13 cellular contexts compared by ENCODE assay signal in the genomic region with DNA sequence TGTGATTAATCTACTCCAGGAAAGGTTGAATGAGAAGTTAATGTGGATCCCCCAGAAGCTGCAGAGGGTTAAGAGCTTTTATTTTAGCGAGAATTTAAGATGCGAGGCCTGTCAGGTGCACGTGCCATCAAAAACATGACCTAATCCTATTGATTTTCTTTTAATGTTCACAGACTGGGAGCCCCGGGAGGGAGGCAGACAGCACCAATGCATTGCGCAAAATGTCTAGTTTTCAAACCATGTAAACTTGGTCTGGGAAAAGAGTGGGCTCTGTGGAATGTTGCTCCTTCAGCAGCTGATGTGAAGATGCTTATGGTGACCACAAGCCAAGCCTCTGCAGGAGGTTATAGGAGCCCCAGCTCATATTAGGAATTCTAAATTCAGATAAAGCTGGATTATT.
DNase-seq lines count a peak whose midpoint lies in the region; ATAC-seq, FAIRE-seq and TF ChIP-seq lines count a peak whose summit lies in the region.
"Had no signal": no experiment of that assay in that cellular context is flagged by ENCODE, and none has a peak within 500 bp of the region (broad histone marks: within the 10 kb centered on the region; RNA-seq: fewer than 3 reads in every experiment).

No MANE protein-coding gene starts in this region.

- no peak for TF ChIP-seq POLR2A in HepG2 (IDR thresholded peaks at IDR 0.05; ENCODE audit: insufficient read depth in 1 of 2, low read depth in 2 of 2, low read length in 2 of 2)
- TF ChIP-seq POLR2A in testis (IDR thresholded peaks at IDR 0.05): no peak

- POLR2A ChIA-PET in AG04450 (lab: Yijun Ruan, JAX) (interaction anchor here (0.7 to 2.5 kb wide), 5 partner anchors 15 to 149 kb away, joined by 3 to 19 read pairs (median 3); no protein-coding TSS in a partner anchor), HepG2 (lab: Yijun Ruan, JAX) (no interaction called here)

- no peaks in the 10 kb centered on the region; the same call in 1 of the 2 replicates for H3K9me3 ChIP-seq in AG04450 (ENCODE audit: control insufficient read depth, insufficient read depth, low read length)
- no peaks in the 10 kb centered on the region for H3K9me3 ChIP-seq in HepG2 (ENCODE audit: low read length)
- no peaks in the 10 kb centered on the region for H3K9me3 ChIP-seq in testis
- no peaks in the 10 kb centered on the region for H3K9me3 ChIP-seq in SJCRH30 (replicated peaks)
- no peaks in the 10 kb centered on the region for H3K9me3 ChIP-seq in left lung
- H3K9me3 ChIP-seq: spleen had no signal

- no peak overlapping the region for H3K4me3 ChIP-seq in AG04450 (ENCODE audit: low read depth, low read length)
- no peak overlapping the region for H3K4me3 ChIP-seq in astrocyte of the cerebellum (ENCODE audit: low read depth, low read length)
- no peak overlapping the region for H3K4me3 ChIP-seq in HepG2 (replicated peaks in 1 of 3; ENCODE audit: insufficient read depth in 1 of 3, low read depth in 2 of 3, low read length in 3 of 3)
- H3K4me3 ChIP-seq in testis: no peak overlapping the region
- no peak overlapping the region for H3K4me3 ChIP-seq in SJCRH30
- H3K4me3 ChIP-seq in left lung: no peak overlapping the region
- H3K4me3 ChIP-seq: spleen had no signal

- no peak overlapping the region for H3K4me2 ChIP-seq in HepG2 (ENCODE audit: low read depth, low read length)

- H3K36me3 ChIP-seq in HepG2 (replicated peaks in 1 of 2; ENCODE audit: control insufficient read depth in 1 of 2, insufficient read depth in 2 of 2, low read length in 2 of 2) (no peaks in the 10 kb centered on the region), testis (ENCODE audit: low read depth, missing control alignments) (no peaks in the 10 kb centered on the region), SJCRH30 (no peaks in the 10 kb centered on the region), left lung (no peaks in the 10 kb centered on the region)
- H3K36me3 ChIP-seq: spleen had no signal

- TF ChIP-seq RAD21 in HepG2 (CRISPR knock-in tag; IDR thresholded peaks at IDR 0.05): no peak

- TF ChIP-seq CTCF in AG04450 (IDR thresholded peaks at IDR 0.05; ENCODE audit: low read depth, low read length) (no peak), astrocyte of the cerebellum (IDR thresholded peaks at IDR 0.05; ENCODE audit: low read depth, low read length, missing control alignments) (no peak), HepG2 (CRISPR knock-in tag; IDR thresholded peaks at IDR 0.05) (no peak), testis (IDR thresholded peaks at IDR 0.05) (no peak), left lung (IDR thresholded peaks at IDR 0.05) (no peak)

- DNase-seq in AG04450 (ENCODE audit: low read depth, low spot score): peak; percentile 83
- DNase-seq in H4 (ENCODE audit: low spot score): peak; percentile 26
- DNase-seq in astrocyte of the cerebellum (ENCODE audit: low read depth): peak; percentile 82
- no peak for DNase-seq in HepG2 (ENCODE audit: low spot score)
- no peak for DNase-seq in testis
- DNase-seq in SJCRH30: no peak
- DNase-seq in amygdala (lab: John Stamatoyannopoulos, UW): no peak
- no peak for DNase-seq in left lung
- DNase-seq: effector memory CD8-positive, alpha-beta T cell; H7; NCI-H187; NK-92 treated with Interleukin-12 subunit alpha and Interleukin-12 subunit beta, amount 100 ng/mL, for 24 hours; spleen had no signal

- no peak overlapping the region for H2AFZ ChIP-seq in HepG2 (ENCODE audit: low read length)

- no peaks in the 10 kb centered on the region for H4K20me1 ChIP-seq in HepG2 (ENCODE audit: insufficient read depth, low read length)

- 0% methylated on average over 5 of the region's 5 CpGs for WGBS in HepG2 (ENCODE audit: low lambda C conversion rate)
- WGBS in testis, 2 donors: 89 to 93% methylated on average over 5 of the region's 5 CpGs

- in situ Hi-C loops in astrocyte of the cerebellum (cut with HindIII; ENCODE audit: low sequenced_read_pairs): no loop called here
- in situ Hi-C loops in HepG2 (cut with HindIII; ENCODE audit: extremely low pct_ligation_motif_present, low pct_unique_long_range_greater_than_20kb): no loop called here

- TF ChIP-seq EP300 in HepG2 (IDR thresholded peaks at IDR 0.05; ENCODE audit: low read depth in 2 of 2, low read length in 2 of 2) (0 out of 4 replicates have a peak, but pooled peaks of 1 of the 2 experiments have one; percentile 13), HepG2 (CRISPR knock-in tag; IDR thresholded peaks at IDR 0.05; ENCODE audit: borderline replicate concordance) (no peak)

- no peak overlapping the region for H3K9ac ChIP-seq in HepG2 (ENCODE audit: insufficient read depth, low read depth, low read length)

- BruUV-seq in HepG2 (replicated peaks; lab: Mats Ljungman, UMichigan): no TSS peak

- FAIRE-seq in HepG2 (lab: Jason Lieb, UNC): no peak

- H3K27ac ChIP-seq in AG04450 (ENCODE audit: low read depth, low read length) (peak overlapping the region; percentile 93), HepG2 (ENCODE audit: extremely low read length, insufficient read depth, low read length) (no peak overlapping the region), testis (no peak overlapping the region), SJCRH30 (no peak overlapping the region), left lung (peak overlapping the region in 1 of 2 donors; percentile 54)

- H3K27me3 ChIP-seq in AG04450 (ENCODE audit: control insufficient read depth, insufficient read depth, low read length): no peaks in the 10 kb centered on the region
- H3K27me3 ChIP-seq in HepG2 (ENCODE audit: control insufficient read depth in 1 of 2, insufficient read depth in 2 of 2, low read length in 2 of 2): peaks cover 0 to 1% of the 10 kb centered on the region in 2 experiments; a peak in 2 of 5 replicates
- no peaks in the 10 kb centered on the region for H3K27me3 ChIP-seq in testis
- no peaks in the 10 kb centered on the region for H3K27me3 ChIP-seq in SJCRH30
- no peaks in the 10 kb centered on the region for H3K27me3 ChIP-seq in left lung
- H3K27me3 ChIP-seq: spleen had no signal

- intact Hi-C loops in HepG2 (cut with micrococcal nuclease; ENCODE audit: unreplicated experiment): no loop called here
- intact Hi-C loops in testis (cut with DNase I; ENCODE audit: low total_unique reads): no loop called here
- intact Hi-C loops in left lung (cut with DNase I): no loop called here

- peaks cover 9% of the 10 kb centered on the region for H3K4me1 ChIP-seq in HepG2 (ENCODE audit: insufficient read depth, low read length)
- H3K4me1 ChIP-seq in testis: peaks cover 13% of the 10 kb centered on the region
- peaks cover 15% of the 10 kb centered on the region for H3K4me1 ChIP-seq in SJCRH30
- H3K4me1 ChIP-seq in left lung: peaks cover 5 to 15% of the 10 kb centered on the region in 2 donors

- H3K79me2 ChIP-seq in HepG2 (ENCODE audit: insufficient read depth, low read length): no peaks in the 10 kb centered on the region

- no peak; the same call in 2 of the 3 replicates for ATAC-seq in HepG2
- ATAC-seq in left lung: no peak
- ATAC-seq: effector memory CD8-positive, alpha-beta T cell had no signal

- CTCF ChIA-PET in AG04450 (lab: Charles Lee): no interaction called here
- CTCF ChIA-PET in HepG2 (lab: Yijun Ruan, JAX; ENCODE audit: low intra/inter-chr PET ratio, low total read pairs): no interaction called here

TF ChIP-seq in HepG2, 621 proteins besides CTCF, POLR2A, EP300 and RAD21 (continues in another document):
- TF ChIP-seq ONECUT2 (CRISPR knock-in tag; IDR thresholded peaks at IDR 0.05) (peak; percentile 57; the same call in 1 of the 2 replicates), ZNF724P (CRISPR knock-in tag; IDR thresholded peaks at IDR 0.05; ENCODE audit: borderline replicate concordance) (no peak), ZNF557 (CRISPR knock-in tag; IDR thresholded peaks at IDR 0.05) (no peak), ZNF468 (CRISPR knock-in tag; IDR thresholded peaks at IDR 0.05) (no peak), SKI (IDR thresholded peaks at IDR 0.05; ENCODE audit: partially characterized antibody) (peak; percentile 60), ZNF24 (IDR thresholded peaks at IDR 0.05) (no peak), ZNF546 (CRISPR knock-in tag; conservative IDR thresholded peaks at IDR 0.05) (no peak), CEBPB (IDR thresholded peaks at IDR 0.05; ENCODE audit: borderline replicate concordance, low read depth, low read length) (peak; percentile 63; the same call in 1 of the 2 replicates), SYNCRIP (IDR thresholded peaks at IDR 0.05; ENCODE audit: insufficient read depth, low read depth, low read length) (no peak), MIXL1 (CRISPR knock-in tag; IDR thresholded peaks at IDR 0.05) (no peak), BHLHE40 (IDR thresholded peaks at IDR 0.05; ENCODE audit: low read length) (peak; percentile 82)

Comparison
In these comparisons a context has a peak if more than half of its experiments do, and no peak if none do; other contexts are left out.
1. DNase-seq: peak in AG04450 (single experiment), H4 (single experiment) and astrocyte of the cerebellum (single experiment); none in HepG2 (single experiment), testis (single experiment), SJCRH30 (0 of 2), amygdala (0 of 56) and left lung (0 of 2).